In the genomic region with DNA sequence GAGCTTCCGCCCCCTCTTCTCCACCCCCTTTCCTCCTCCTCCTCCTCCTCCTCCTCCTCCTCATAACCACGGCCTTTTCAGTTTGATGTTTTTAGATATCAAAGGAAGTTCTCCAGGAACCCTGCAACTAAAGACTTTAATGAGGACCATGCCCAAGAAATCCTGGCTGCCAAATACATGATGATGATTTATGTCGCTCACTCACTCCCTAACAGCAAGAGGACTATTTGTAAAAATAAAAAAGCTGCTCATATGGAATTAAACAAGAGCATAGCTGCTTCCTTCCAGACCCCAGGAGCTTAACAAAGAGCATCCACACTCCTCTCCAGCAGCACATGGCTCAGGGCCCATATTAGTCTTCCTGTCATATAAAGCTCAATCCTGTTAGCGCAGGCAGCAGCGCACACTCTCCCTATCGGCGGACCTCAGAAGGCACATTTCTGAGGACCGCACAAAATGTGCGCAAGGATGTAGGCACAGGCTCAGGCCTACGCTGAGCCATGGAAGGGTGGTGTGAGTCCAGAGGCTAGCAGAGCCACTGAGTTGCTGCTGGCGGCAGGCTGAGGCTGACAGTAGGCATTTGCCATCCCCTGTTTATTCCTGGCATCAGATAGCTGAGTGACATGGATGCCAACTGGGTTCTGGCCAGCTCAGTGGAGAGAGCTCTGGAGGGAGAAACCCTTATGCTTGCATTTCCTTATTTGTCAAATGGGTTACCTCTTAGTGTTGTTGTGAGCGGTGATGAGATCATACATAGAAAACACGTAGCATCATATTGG, we compare ENCODE assay signal across 12 cellular contexts.
DNase-seq lines count a peak whose midpoint lies in the region; ATAC-seq and TF ChIP-seq lines count a peak whose summit lies in the region.
"Had no signal": no experiment of that assay in that cellular context is flagged by ENCODE, and none has a peak within 500 bp of the region (broad histone marks: within the 10 kb centered on the region; RNA-seq: fewer than 3 reads in every experiment).

No MANE protein-coding gene starts in this region.

- 40 to 43% methylated on average over 9 to 13 of the region's 13 CpGs for WGBS in tibial nerve, 2 donors

- peaks cover 2 to 25% of the 10 kb centered on the region in 2 donors for H3K4me1 ChIP-seq in right atrium auricular region
- H3K4me1 ChIP-seq in tibial nerve: peaks cover 0 to 23% (median 3%) of the 10 kb centered on the region in 4 donors
- H3K4me1 ChIP-seq: testis had no signal

- H3K27ac ChIP-seq in right atrium auricular region: peak overlapping the region in 1 of 2 donors; percentile 25
- no peak overlapping the region for H3K27ac ChIP-seq in tibial nerve
- H3K27ac ChIP-seq: testis had no signal

- H3K27me3 ChIP-seq in right atrium auricular region: no peaks in the 10 kb centered on the region
- no peaks in the 10 kb centered on the region for H3K27me3 ChIP-seq in tibial nerve
- H3K27me3 ChIP-seq: testis had no signal

- no peak for TF ChIP-seq EP300 in tibial nerve (IDR thresholded peaks at IDR 0.05)

- H3K36me3 ChIP-seq in right atrium auricular region: no peaks in the 10 kb centered on the region
- no peaks in the 10 kb centered on the region for H3K36me3 ChIP-seq in tibial nerve

- peak; percentile 62 for ATAC-seq in Right ventricle myocardium inferior
- no peak for ATAC-seq in GM18511 (IDR thresholded peaks at IDR 0.05; ENCODE audit: unreplicated experiment)
- ATAC-seq: T-cell had no signal

- TF ChIP-seq POLR2A in tibial nerve (IDR thresholded peaks at IDR 0.05): no peak

- intact Hi-C loops in Right ventricle myocardium inferior (cut with DNase I): no loop called here
- intact Hi-C loops in head of caudate nucleus (cut with DNase I): no loop called here

- H3K4me3 ChIP-seq in right atrium auricular region (no peak overlapping the region), tibial nerve (no peak overlapping the region)
- H3K4me3 ChIP-seq: testis had no signal

- H3K9me3 ChIP-seq in right atrium auricular region: no peaks in the 10 kb centered on the region
- no peaks in the 10 kb centered on the region for H3K9me3 ChIP-seq in tibial nerve
- H3K9me3 ChIP-seq: testis had no signal

- DNase-seq in Right ventricle myocardium inferior (ENCODE audit: missing footprints) (peak; percentile 68), right atrium auricular region (ENCODE audit: low spot score) (no peak), head of caudate nucleus (peak in 37 of 42 donors; percentile 7 to 62 (median 34)), middle frontal gyrus (ENCODE audit: extremely low spot score, low spot score) (peak; percentile 18), tibial nerve (ENCODE audit: low spot score in 2 of 2) (no peak), GOT3 (lab: John Stamatoyannopoulos, UW) (no peak)
- no peak for DNase-seq in activated T-cell treated with anti-CD3 and anti-CD28 coated beads, Interleukin-2, amount 50 U/mL, for 1 hour
- DNase-seq: activated gamma-delta T cell, NCI-H1930, T-cell had no signal

- TF ChIP-seq CTCF in right atrium auricular region (IDR thresholded peaks at IDR 0.05) (no peak), tibial nerve (IDR thresholded peaks at IDR 0.05) (no peak)

Comparison
In these comparisons a context has a peak if more than half of its experiments do, and no peak if none do; other contexts are left out.
1. DNase-seq: peak in Right ventricle myocardium inferior (single experiment), head of caudate nucleus (37 of 42) and middle frontal gyrus (single experiment); none in right atrium auricular region (single experiment), tibial nerve (0 of 2), activated T-cell treated with anti-CD3 and anti-CD28 coated beads, Interleukin-2, amount 50 U/mL, for 1 hour (single experiment) and GOT3 (single experiment).